11 cellular contexts compared by ENCODE assay signal in genomic region chr10:69383485-69384089, GRCh38. TPM values are rescaled to one million over a fixed set of nuclear protein-coding genes. Genes with fewer than 3 reads are reported as not detected.
A peak's percentile ranks its signal among the peaks of the same experiment; 100 is the strongest.
DNase-seq lines count a peak whose midpoint lies in the region; ATAC-seq, FAIRE-seq and TF ChIP-seq lines count a peak whose summit lies in the region.
"Had no signal": no experiment of that assay in that cellular context is flagged by ENCODE, and none has a peak within 500 bp of the region (broad histone marks: within the 10 kb centered on the region; RNA-seq: fewer than 3 reads in every experiment).

No MANE protein-coding gene starts in this region.

- no peak overlapping the region for H3K4me3 ChIP-seq in WI38 (ENCODE audit: low read depth, low read length)

- DNase-seq in H54 (ENCODE audit: insufficient read length, low spot score), result peak; percentile 56
- peak; percentile 45 for DNase-seq in left cardiac atrium
- DNase-seq in stimulated activated effector memory CD8-positive, alpha-beta T cell treated with anti-CD3 and anti-CD28 coated beads, Interleukin-12 subunit alpha, Interleukin-12 subunit beta, amount 100 ng/mL, for 72 hours (ENCODE audit: low spot score in 2 of 2), result no peak
- no peak for DNase-seq in HUDEP-2 (lab: John Stamatoyannopoulos, UW; ENCODE audit: unreplicated experiment in 76 of 76)
- no peak for DNase-seq in activated T-cell treated with anti-CD3 and anti-CD28 coated beads for 4 hours
- DNase-seq: activated T-cell treated with anti-CD3 and anti-CD28 coated beads, Interleukin-2, amount 50 U/mL, for 4 hours; H7 had no signal

- H3K9me3 Mint-ChIP-seq in stimulated activated effector memory CD8-positive, alpha-beta T cell treated with anti-CD3 and anti-CD28 coated beads, Interleukin-12 subunit alpha, Interleukin-12 subunit beta, amount 100 ng/mL, for 72 hours, result no peaks in the 10 kb centered on the region
- H3K9me3 Mint-ChIP-seq: activated T-cell treated with anti-CD3 and anti-CD28 coated beads, Interleukin-2, amount 50 U/mL, for 4 hours had no signal

- TF ChIP-seq POLR2A in H54 (IDR thresholded peaks at IDR 0.05; ENCODE audit: low read depth, low read length), result no peak

- peak; percentile 39 for TF ChIP-seq CTCF in WI38 (IDR thresholded peaks at IDR 0.05; ENCODE audit: low read depth, low read length)

- peak overlapping the region; percentile 65 for H3K27ac Mint-ChIP-seq in stimulated activated effector memory CD8-positive, alpha-beta T cell treated with anti-CD3 and anti-CD28 coated beads, Interleukin-12 subunit alpha, Interleukin-12 subunit beta, amount 100 ng/mL, for 72 hours

- intact Hi-C loops in left cardiac atrium (cut with DNase I), result no loop called here

- FAIRE-seq in H54 (lab: Jason Lieb, UNC), result no peak

- ATAC-seq in left cardiac atrium (peak; percentile 62 to 86), HG02610 (IDR thresholded peaks at IDR 0.05; ENCODE audit: unreplicated experiment) (no peak)
- no peak for ATAC-seq in stimulated activated effector memory CD8-positive, alpha-beta T cell treated with anti-CD3 and anti-CD28 coated beads, Interleukin-12 subunit alpha, Interleukin-12 subunit beta, amount 100 ng/mL, for 72 hours
- ATAC-seq: activated T-cell treated with anti-CD3 and anti-CD28 coated beads, Interleukin-2, amount 50 U/mL, for 4 hours had no signal

- no peaks in the 10 kb centered on the region for H3K4me1 Mint-ChIP-seq in stimulated activated effector memory CD8-positive, alpha-beta T cell treated with anti-CD3 and anti-CD28 coated beads, Interleukin-12 subunit alpha, Interleukin-12 subunit beta, amount 100 ng/mL, for 72 hours

- no peak overlapping the region for H3K4me3 Mint-ChIP-seq in stimulated activated effector memory CD8-positive, alpha-beta T cell treated with anti-CD3 and anti-CD28 coated beads, Interleukin-12 subunit alpha, Interleukin-12 subunit beta, amount 100 ng/mL, for 72 hours
- H3K4me3 Mint-ChIP-seq: activated T-cell treated with anti-CD3 and anti-CD28 coated beads, Interleukin-2, amount 50 U/mL, for 4 hours had no signal

- H3K36me3 Mint-ChIP-seq in stimulated activated effector memory CD8-positive, alpha-beta T cell treated with anti-CD3 and anti-CD28 coated beads, Interleukin-12 subunit alpha, Interleukin-12 subunit beta, amount 100 ng/mL, for 72 hours, result peaks cover 100% of the 10 kb centered on the region

RNA-seq across cellular contexts. Expression of gene TACR2, which starts 33.1 kb away (rescaled TPM):
- total RNA-seq in left cardiac atrium, result under 1 TPM; 0.24 to 0.31 TPM
- total RNA-seq: H7; HT1080; T-helper 1 cell treated with Interleukin-12 subunit alpha and Interleukin-12 subunit beta and Interleukin-4 antibody, amounts not matched to agents 30 ng/mL and 1 ng/mL, for 36 hours had no signal

Comparison
In these comparisons a context has a peak if more than half of its experiments do, and no peak if none do; other contexts are left out.
1. DNase-seq: peak in H54 (single experiment) and left cardiac atrium (single experiment); none in stimulated activated effector memory CD8-positive, alpha-beta T cell treated with anti-CD3 and anti-CD28 coated beads, Interleukin-12 subunit alpha, Interleukin-12 subunit beta, amount 100 ng/mL, for 72 hours (0 of 2), HUDEP-2 (0 of 76) and activated T-cell treated with anti-CD3 and anti-CD28 coated beads for 4 hours (single experiment).
2. ATAC-seq: peak in left cardiac atrium (2 of 2); none in stimulated activated effector memory CD8-positive, alpha-beta T cell treated with anti-CD3 and anti-CD28 coated beads, Interleukin-12 subunit alpha, Interleukin-12 subunit beta, amount 100 ng/mL, for 72 hours (single experiment) and HG02610 (single experiment).